In the genomic region with DNA sequence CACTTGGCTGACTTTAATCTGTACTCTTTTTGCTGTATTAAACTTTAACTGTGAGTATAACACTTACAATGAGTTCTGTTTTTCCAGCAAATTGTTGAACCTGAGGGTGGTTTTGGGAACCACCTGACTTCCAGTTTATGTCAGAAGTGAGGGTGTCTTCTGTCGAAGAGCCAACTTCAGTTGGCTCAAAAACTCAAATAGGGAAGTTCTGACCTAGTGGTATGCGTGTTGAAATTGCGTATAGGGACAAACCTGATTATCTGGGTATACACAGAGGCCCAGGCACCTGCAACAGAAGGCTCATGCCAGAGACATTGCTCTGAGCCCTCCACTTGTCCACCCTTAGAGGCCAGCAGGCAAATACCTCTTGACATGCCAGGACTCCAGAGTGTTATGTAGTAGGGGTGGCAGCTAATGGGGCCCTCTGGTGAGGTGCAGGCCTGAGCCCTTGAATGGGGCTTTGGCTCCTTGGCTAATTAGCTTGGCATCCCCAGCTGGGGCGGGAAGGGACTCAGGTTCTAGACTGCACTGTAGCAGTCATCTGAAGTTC, we compare ENCODE assay signal across 1 cellular context.
TF ChIP-seq lines count a peak whose summit lies in the region.

No MANE protein-coding gene starts in this region.

TF ChIP-seq in HepG2, 621 proteins besides CTCF, POLR2A, EP300 and RAD21 (continued from another document):
- TF ChIP-seq, protein P1, sequence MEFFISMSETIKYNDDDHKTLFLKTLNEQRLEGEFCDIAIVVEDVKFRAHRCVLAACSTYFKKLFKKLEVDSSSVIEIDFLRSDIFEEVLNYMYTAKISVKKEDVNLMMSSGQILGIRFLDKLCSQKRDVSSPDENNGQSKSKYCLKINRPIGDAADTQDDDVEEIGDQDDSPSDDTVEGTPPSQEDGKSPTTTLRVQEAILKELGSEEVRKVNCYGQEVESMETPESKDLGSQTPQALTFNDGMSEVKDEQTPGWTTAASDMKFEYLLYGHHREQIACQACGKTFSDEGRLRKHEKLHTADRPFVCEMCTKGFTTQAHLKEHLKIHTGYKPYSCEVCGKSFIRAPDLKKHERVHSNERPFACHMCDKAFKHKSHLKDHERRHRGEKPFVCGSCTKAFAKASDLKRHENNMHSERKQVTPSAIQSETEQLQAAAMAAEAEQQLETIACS (CRISPR knock-in tag; IDR thresholded peaks at IDR 0.05), result no peak
- TF ChIP-seq TAF15 (IDR thresholded peaks at IDR 0.05; ENCODE audit: low read depth, low read length, poor library complexity, severe bottlenecking) (no peak), SPEN (CRISPR knock-in tag; IDR thresholded peaks at IDR 0.05; ENCODE audit: low read depth) (no peak), ZBTB7B (CRISPR knock-in tag; IDR thresholded peaks at IDR 0.05) (no peak), TBL1XR1 (IDR thresholded peaks at IDR 0.05; ENCODE audit: borderline replicate concordance, low read length, partially characterized antibody) (no peak), ZNF569 (CRISPR knock-in tag; IDR thresholded peaks at IDR 0.05; ENCODE audit: borderline replicate concordance) (no peak), ETV5 (CRISPR knock-in tag; IDR thresholded peaks at IDR 0.05; ENCODE audit: borderline replicate concordance) (no peak), TAF1 (CRISPR knock-in tag; IDR thresholded peaks at IDR 0.05) (no peak), PAWR (CRISPR knock-in tag; IDR thresholded peaks at IDR 0.05; ENCODE audit: borderline replicate concordance) (no peak), ASH2L (IDR thresholded peaks at IDR 0.05; ENCODE audit: insufficient read length, low read depth, low read length) (no peak)
- TF ChIP-seq, protein P2, sequence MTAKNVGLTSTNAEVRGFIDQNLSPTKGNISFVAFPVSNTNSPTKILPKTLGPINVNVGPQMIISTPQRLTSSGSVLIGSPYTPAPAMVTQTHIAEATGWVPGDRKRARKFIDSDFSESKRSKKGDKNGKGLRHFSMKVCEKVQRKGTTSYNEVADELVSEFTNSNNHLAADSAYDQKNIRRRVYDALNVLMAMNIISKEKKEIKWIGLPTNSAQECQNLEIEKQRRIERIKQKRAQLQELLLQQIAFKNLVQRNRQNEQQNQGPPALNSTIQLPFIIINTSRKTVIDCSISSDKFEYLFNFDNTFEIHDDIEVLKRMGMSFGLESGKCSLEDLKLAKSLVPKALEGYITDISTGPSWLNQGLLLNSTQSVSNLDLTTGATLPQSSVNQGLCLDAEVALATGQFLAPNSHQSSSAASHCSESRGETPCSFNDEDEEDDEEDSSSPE (CRISPR knock-in tag; IDR thresholded peaks at IDR 0.05), result no peak
- TF ChIP-seq, protein P3, sequence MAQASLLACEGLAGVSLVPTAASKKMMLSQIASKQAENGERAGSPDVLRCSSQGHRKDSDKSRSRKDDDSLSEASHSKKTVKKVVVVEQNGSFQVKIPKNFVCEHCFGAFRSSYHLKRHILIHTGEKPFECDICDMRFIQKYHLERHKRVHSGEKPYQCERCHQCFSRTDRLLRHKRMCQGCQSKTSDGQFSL (CRISPR knock-in tag; IDR thresholded peaks at IDR 0.05), result no peak
